8 cellular contexts compared by ENCODE assay signal in genomic region chr15:34721802-34722795, GRCh38. TPM values are rescaled to one million over a fixed set of nuclear protein-coding genes. Genes with fewer than 3 reads are reported as not detected.
DNase-seq lines count a peak whose midpoint lies in the region; ATAC-seq and TF ChIP-seq lines count a peak whose summit lies in the region.

No MANE protein-coding gene starts in this region.

- H3K4me1 Mint-ChIP-seq in mesothelial cell of epicardium, result peaks cover 27% of the 10 kb centered on the region
- H3K4me1 Mint-ChIP-seq in activated CD4-positive, alpha-beta memory T cell treated with anti-CD3 and anti-CD28 coated beads for 36 hours (ENCODE audit: low read depth), result no peaks in the 10 kb centered on the region

- H3K4me3 Mint-ChIP-seq in mesothelial cell of epicardium, result peak overlapping the region; percentile 58
- H3K4me3 Mint-ChIP-seq in activated CD4-positive, alpha-beta memory T cell treated with anti-CD3 and anti-CD28 coated beads for 36 hours, result no peak overlapping the region

- H3K27ac Mint-ChIP-seq in mesothelial cell of epicardium, result peak overlapping the region; percentile 86
- H3K27ac Mint-ChIP-seq in activated CD4-positive, alpha-beta memory T cell treated with anti-CD3 and anti-CD28 coated beads for 36 hours, result no peak overlapping the region

- CTCF ChIA-PET in activated CD4-positive, alpha-beta memory T cell treated with anti-CD3 and anti-CD28 coated beads for 36 hours (lab: Charles Lee), result no interaction called here

- no peaks in the 10 kb centered on the region for H3K27me3 Mint-ChIP-seq in mesothelial cell of epicardium (ENCODE audit: low read depth)
- peaks cover 26% of the 10 kb centered on the region for H3K27me3 Mint-ChIP-seq in activated CD4-positive, alpha-beta memory T cell treated with anti-CD3 and anti-CD28 coated beads for 36 hours

- no peaks in the 10 kb centered on the region for H3K36me3 Mint-ChIP-seq in mesothelial cell of epicardium
- H3K36me3 Mint-ChIP-seq in activated CD4-positive, alpha-beta memory T cell treated with anti-CD3 and anti-CD28 coated beads for 36 hours, result no peaks in the 10 kb centered on the region

- H3K9me3 Mint-ChIP-seq in mesothelial cell of epicardium, result no peaks in the 10 kb centered on the region
- H3K9me3 Mint-ChIP-seq in activated CD4-positive, alpha-beta memory T cell treated with anti-CD3 and anti-CD28 coated beads for 36 hours, result no peaks in the 10 kb centered on the region

- ATAC-seq in HG02870 (IDR thresholded peaks at IDR 0.05; ENCODE audit: unreplicated experiment) (no peak), HG03432 (IDR thresholded peaks at IDR 0.05; ENCODE audit: unreplicated experiment) (no peak)

- H3K4me3 ChIP-seq in epithelial cell of esophagus (ENCODE audit: low read length), result no peak overlapping the region

- POLR2A ChIA-PET in activated CD4-positive, alpha-beta memory T cell treated with anti-CD3 and anti-CD28 coated beads for 36 hours (lab: Charles Lee), result no interaction called here

- TF ChIP-seq CTCF in epithelial cell of esophagus (IDR thresholded peaks at IDR 0.05; ENCODE audit: insufficient read depth, low read depth, low read length, missing control alignments), result peak; percentile 6
- TF ChIP-seq CTCF in mesothelial cell of epicardium (IDR thresholded peaks at IDR 0.05; ENCODE audit: unreplicated experiment), result no peak

- intact Hi-C loops in activated CD4-positive, alpha-beta memory T cell treated with anti-CD3 and anti-CD28 coated beads for 36 hours (cut with micrococcal nuclease), result no loop called here

- DNase-seq in ELF-1 (ENCODE audit: low read depth, low spot score) (peak; percentile 92), NCI-H524 treated with DMSO at 0.1 percent for 48 hours (lab: John Stamatoyannopoulos, UW) (peak; percentile 92), epithelial cell of esophagus (ENCODE audit: low read depth) (peak; percentile 74), mesothelial cell of epicardium (ENCODE audit: low spot score in 2 of 2, unreplicated experiment in 2 of 2) (peak; percentile 24 to 56)
- no peak for DNase-seq in activated CD4-positive, alpha-beta memory T cell treated with anti-CD3 and anti-CD28 coated beads for 36 hours
- DNase-seq in activated naive CD4-positive, alpha-beta T cell treated with anti-CD3 and anti-CD28 coated beads, Interleukin-2, amount 50 U/mL, for 16 hours, result no peak

RNA-seq across cellular contexts. Expression of gene GJD2, which starts 32.7 kb away (rescaled TPM):
- total RNA-seq in mesothelial cell of epicardium, result not detected in 3 replicates
- total RNA-seq in activated CD4-positive, alpha-beta memory T cell treated with anti-CD3 and anti-CD28 coated beads for 36 hours, result not detected

Comparison
In these comparisons a context has a peak if more than half of its experiments do, and no peak if none do; other contexts are left out.
1. DNase-seq: peak in ELF-1 (single experiment), NCI-H524 treated with DMSO at 0.1 percent for 48 hours (single experiment), epithelial cell of esophagus (single experiment) and mesothelial cell of epicardium (2 of 2); none in activated CD4-positive, alpha-beta memory T cell treated with anti-CD3 and anti-CD28 coated beads for 36 hours (single experiment) and activated naive CD4-positive, alpha-beta T cell treated with anti-CD3 and anti-CD28 coated beads, Interleukin-2, amount 50 U/mL, for 16 hours (single experiment).